8 cellular contexts compared by ENCODE assay signal in genomic region chr1:90850925-90851710, GRCh38.
DNase-seq lines count a peak whose midpoint lies in the region; ATAC-seq and TF ChIP-seq lines count a peak whose summit lies in the region.

No MANE protein-coding gene starts in this region.

- peak; percentile 10 for DNase-seq in AG04450 (ENCODE audit: low read depth, low spot score)
- DNase-seq in NCI-H446 treated with DMSO at 0.1 percent for 48 hours (lab: John Stamatoyannopoulos, UW): peak; percentile 72
- DNase-seq in activated CD8-positive, alpha-beta T cell treated with anti-CD3 and anti-CD28 coated beads for 36 hours: peak; percentile 78
- DNase-seq in effector memory CD8-positive, alpha-beta T cell: peak; percentile 53 to 63 (median 60)
- peak; percentile 42 for DNase-seq in stimulated activated CD8-positive, alpha-beta memory T cell treated with anti-CD3 and anti-CD28 coated beads, Interleukin-15, amount 100 ng/mL, for 1 hour (ENCODE audit: low read depth)

- H3K27me3 Mint-ChIP-seq in activated CD8-positive, alpha-beta T cell treated with anti-CD3 and anti-CD28 coated beads for 36 hours: peaks cover 46% of the 10 kb centered on the region
- peaks cover 50 to 72% of the 10 kb centered on the region in 2 donors for H3K27me3 Mint-ChIP-seq in effector memory CD8-positive, alpha-beta T cell

- peaks cover 9% of the 10 kb centered on the region for H3K4me1 Mint-ChIP-seq in activated CD8-positive, alpha-beta T cell treated with anti-CD3 and anti-CD28 coated beads for 36 hours (ENCODE audit: low read depth)
- H3K4me1 Mint-ChIP-seq in effector memory CD8-positive, alpha-beta T cell (ENCODE audit: low read depth in 2 of 2): peaks cover 4 to 6% of the 10 kb centered on the region in 2 donors

- POLR2A ChIA-PET in AG04450 (lab: Yijun Ruan, JAX): no interaction called here
- POLR2A ChIA-PET in activated CD8-positive, alpha-beta T cell treated with anti-CD3 and anti-CD28 coated beads for 36 hours (lab: Charles Lee): interaction anchor here (0.6 kb wide), 1 partner anchor 18 kb away, joined by 3 read pairs; no protein-coding TSS in a partner anchor

- H3K9me3 ChIP-seq in AG04450 (ENCODE audit: control insufficient read depth, insufficient read depth, low read length): peaks cover 4% of the 10 kb centered on the region; the same call in 1 of the 2 replicates
- H3K9me3 ChIP-seq in mesodermal cell (ENCODE audit: control insufficient read depth, low read length): no peaks in the 10 kb centered on the region

- no peaks in the 10 kb centered on the region for H3K36me3 Mint-ChIP-seq in activated CD8-positive, alpha-beta T cell treated with anti-CD3 and anti-CD28 coated beads for 36 hours (ENCODE audit: low read depth)
- H3K36me3 Mint-ChIP-seq in effector memory CD8-positive, alpha-beta T cell (ENCODE audit: insufficient read depth): no peaks in the 10 kb centered on the region

- intact Hi-C loops in activated CD8-positive, alpha-beta T cell treated with anti-CD3 and anti-CD28 coated beads for 36 hours (cut with micrococcal nuclease): loop anchor here (10.0 kb wide), 1 partner anchor 174 kb away; the partner anchor contains the start of gene ZNF644

- WGBS in mesodermal cell (ENCODE audit: insufficient coverage in 2 of 2), 2 experiments: 0% methylated on average over 45 to 49 of the region's 77 CpGs

- no peaks in the 10 kb centered on the region for H3K4me1 ChIP-seq in mesodermal cell (ENCODE audit: control insufficient read depth, insufficient read depth, low read length, poor library complexity, severe bottlenecking)

- H3K27ac Mint-ChIP-seq in activated CD8-positive, alpha-beta T cell treated with anti-CD3 and anti-CD28 coated beads for 36 hours: no peak overlapping the region
- H3K27ac Mint-ChIP-seq in effector memory CD8-positive, alpha-beta T cell: peak overlapping the region in 1 of 2 donors; percentile 32

- H3K4me3 Mint-ChIP-seq in activated CD8-positive, alpha-beta T cell treated with anti-CD3 and anti-CD28 coated beads for 36 hours: peak overlapping the region; percentile 66
- peak overlapping the region; percentile 83 to 89 for H3K4me3 Mint-ChIP-seq in effector memory CD8-positive, alpha-beta T cell

- H3K27me3 ChIP-seq in AG04450 (ENCODE audit: control insufficient read depth, insufficient read depth, low read length): peaks cover 21% of the 10 kb centered on the region

- H3K4me3 ChIP-seq in AG04450 (ENCODE audit: low read depth, low read length) (peak overlapping the region; percentile 68), mesodermal cell (ENCODE audit: extremely low read depth, insufficient read depth, low read length, poor library complexity, severe bottlenecking) (peak overlapping the region; percentile 75)

- ATAC-seq in GM18870 (IDR thresholded peaks at IDR 0.05; ENCODE audit: unreplicated experiment) (peak; percentile 70), HG03108 (IDR thresholded peaks at IDR 0.05; ENCODE audit: unreplicated experiment) (peak; percentile 99)
- ATAC-seq in activated CD8-positive, alpha-beta T cell treated with anti-CD3 and anti-CD28 coated beads for 36 hours: peak; percentile 99
- ATAC-seq in effector memory CD8-positive, alpha-beta T cell (replicated peaks): peak; percentile 96

- H3K27ac ChIP-seq in AG04450 (ENCODE audit: low read depth, low read length): no peak overlapping the region
- no peak overlapping the region for H3K27ac ChIP-seq in mesodermal cell (ENCODE audit: low read depth, low read length, severe bottlenecking)

- TF ChIP-seq CTCF in AG04450 (IDR thresholded peaks at IDR 0.05; ENCODE audit: low read depth, low read length): peak; percentile 53
- peak; percentile 88 for TF ChIP-seq CTCF in activated CD8-positive, alpha-beta T cell treated with anti-CD3 and anti-CD28 coated beads for 36 hours (IDR thresholded peaks at IDR 0.05)

- CTCF ChIA-PET in AG04450 (lab: Charles Lee): interaction anchor here (0.5 to 2.7 kb wide), 21 partner anchors 16 to 1684 kb away, joined by 3 to 13 read pairs (median 4); no protein-coding TSS in a partner anchor
- CTCF ChIA-PET in activated CD8-positive, alpha-beta T cell treated with anti-CD3 and anti-CD28 coated beads for 36 hours (lab: Charles Lee): interaction anchor here (1.1 to 3.0 kb wide), 5 partner anchors 11 to 315 kb away, joined by 3 to 9 read pairs (median 5); no protein-coding TSS in a partner anchor

- no peaks in the 10 kb centered on the region for H3K36me3 ChIP-seq in mesodermal cell (ENCODE audit: control insufficient read depth, insufficient read depth, low read length)

- no peaks in the 10 kb centered on the region for H3K9me3 Mint-ChIP-seq in activated CD8-positive, alpha-beta T cell treated with anti-CD3 and anti-CD28 coated beads for 36 hours
- H3K9me3 Mint-ChIP-seq in effector memory CD8-positive, alpha-beta T cell: no peaks in the 10 kb centered on the region

Comparison
In these comparisons a context has a peak if more than half of its experiments do, and no peak if none do; other contexts are left out.
1. DNase-seq: peak in every context shown above with its lines; median percentile 78 in activated CD8-positive, alpha-beta T cell treated with anti-CD3 and anti-CD28 coated beads for 36 hours; 72 in NCI-H446 treated with DMSO at 0.1 percent for 48 hours; 60 in effector memory CD8-positive, alpha-beta T cell; 42 in stimulated activated CD8-positive, alpha-beta memory T cell treated with anti-CD3 and anti-CD28 coated beads, Interleukin-15, amount 100 ng/mL, for 1 hour; 10 in AG04450.